9 cellular contexts compared by ENCODE assay signal in the genomic region with DNA sequence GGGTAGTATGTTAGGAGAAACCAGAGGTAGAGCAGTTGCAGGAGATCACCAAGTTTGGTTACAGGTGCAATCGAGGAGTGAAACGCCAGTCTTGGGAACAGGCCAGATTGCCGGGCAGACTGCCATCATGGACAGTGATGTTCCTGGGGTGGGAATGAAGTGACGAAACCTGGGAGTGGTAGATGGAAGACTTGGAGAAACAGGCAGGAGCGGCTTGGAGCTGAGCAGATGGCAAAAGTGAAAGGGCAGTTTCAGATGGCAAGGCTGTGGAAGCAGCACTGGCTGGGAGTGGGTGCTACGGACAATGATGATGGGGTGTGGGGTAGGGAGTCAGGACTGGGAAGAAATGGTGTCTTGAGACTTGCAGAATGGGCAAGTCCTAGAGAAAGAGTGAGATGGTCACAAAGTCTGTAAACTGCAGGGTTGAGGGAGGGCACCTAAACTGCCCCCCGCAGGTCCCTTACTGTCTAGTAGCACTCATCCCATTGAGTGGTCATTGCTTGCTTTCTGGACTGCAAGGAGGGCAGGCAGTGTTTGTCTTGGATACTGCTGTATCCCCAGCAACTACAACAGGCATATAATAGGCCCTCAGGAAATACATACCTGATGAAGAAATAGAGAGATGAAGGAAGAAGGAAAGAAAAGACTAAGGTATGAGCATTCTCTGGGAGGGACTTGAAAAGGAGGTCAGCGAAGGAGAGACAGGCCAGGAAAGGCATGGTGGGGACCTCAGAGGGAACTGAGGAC. TPM values are rescaled to one million over a fixed set of nuclear protein-coding genes. Genes with fewer than 3 reads are reported as not detected.
DNase-seq lines count a peak whose midpoint lies in the region; ATAC-seq and TF ChIP-seq lines count a peak whose summit lies in the region.
"Had no signal": no experiment of that assay in that cellular context is flagged by ENCODE, and none has a peak within 500 bp of the region (broad histone marks: within the 10 kb centered on the region; RNA-seq: fewer than 3 reads in every experiment).

No MANE protein-coding gene starts in this region.

- no peaks in the 10 kb centered on the region for H4K20me1 ChIP-seq in PC-3 (ENCODE audit: low read length)

- H3K36me3 ChIP-seq in PC-3 (ENCODE audit: low read depth, low read length) (no peaks in the 10 kb centered on the region), cardiac muscle cell (no peaks in the 10 kb centered on the region)

- DNase-seq in EH (ENCODE audit: low read depth) = peak; percentile 33
- DNase-seq in PC-3 = peak; percentile 85
- peak in 1 of 2 donors; percentile 45 for DNase-seq in cardiac muscle cell (ENCODE audit: low read depth in 1 of 2, low spot score in 1 of 2)
- peak; percentile 72 for DNase-seq in sciatic nerve (ENCODE audit: low spot score)
- no peak for DNase-seq in NOMO-1 (lab: John Stamatoyannopoulos, UW; ENCODE audit: unreplicated experiment in 2 of 2)
- DNase-seq in HK-2 (ENCODE audit: unreplicated experiment) = no peak
- DNase-seq: NCI-H510A had no signal

- H3K27ac ChIP-seq in PC-3 (ENCODE audit: low read length) (peak overlapping the region; percentile 58), cardiac muscle cell (peak overlapping the region; percentile 22)

- POLR2A ChIA-PET in PC-3 (lab: Charles Lee; ENCODE audit: unreplicated experiment) = no interaction called here

- no peaks in the 10 kb centered on the region for H3F3A ChIP-seq in PC-3 (ENCODE audit: low read length, unreplicated experiment)

- H3K79me2 ChIP-seq in PC-3 (ENCODE audit: low read length) = no peaks in the 10 kb centered on the region

- intact Hi-C loops in PC-3 (cut with micrococcal nuclease) = no loop called here
- intact Hi-C loops in sciatic nerve (cut with DNase I) = no loop called here

- no peaks in the 10 kb centered on the region for H3K9me3 ChIP-seq in PC-3 (ENCODE audit: low read length)
- no peaks in the 10 kb centered on the region for H3K9me3 ChIP-seq in cardiac muscle cell (ENCODE audit: low read depth)

- no peak overlapping the region for H2AFZ ChIP-seq in PC-3 (ENCODE audit: low read length)

- CTCF ChIA-PET in PC-3 (lab: Charles Lee) = no interaction called here

- no peak overlapping the region; the same call in 1 of the 2 replicates for H3K4me3 ChIP-seq in PC-3 (ENCODE audit: low read length)
- no peak overlapping the region for H3K4me3 ChIP-seq in cardiac muscle cell

- BruUV-seq in PC-3 (replicated peaks; lab: Mats Ljungman, UMichigan) = no TSS peak

- H3K27me3 ChIP-seq in PC-3 (ENCODE audit: low read length) (no peaks in the 10 kb centered on the region), cardiac muscle cell (no peaks in the 10 kb centered on the region)

- peak overlapping the region; percentile 50 for H3K4me2 ChIP-seq in PC-3 (ENCODE audit: low read length)

- H3K4me1 ChIP-seq in PC-3 (ENCODE audit: insufficient read depth, low read length) (peaks cover 37% of the 10 kb centered on the region), cardiac muscle cell (ENCODE audit: low read depth) (no peaks in the 10 kb centered on the region)

- no peaks in the 10 kb centered on the region for H3K9me2 ChIP-seq in PC-3 (replicated peaks; ENCODE audit: low read length)

- TF ChIP-seq CTCF in PC-3 (conservative IDR thresholded peaks at IDR 0.05; ENCODE audit: low read depth, low read length) (no peak), cardiac muscle cell (IDR thresholded peaks at IDR 0.05; ENCODE audit: low read depth, low read length) (no peak)

- no peak for ATAC-seq in PC-3
- peak; percentile 79 for ATAC-seq in sciatic nerve
- no peak for ATAC-seq in GM19397 (IDR thresholded peaks at IDR 0.05; ENCODE audit: unreplicated experiment)
- no peak for ATAC-seq in GM18502 (IDR thresholded peaks at IDR 0.05; ENCODE audit: poor library complexity, unreplicated experiment)

- H3K9ac ChIP-seq in PC-3 (ENCODE audit: low read length) = no peak overlapping the region

RNA-seq across cellular contexts. Expression of gene ULK2, which starts 29.5 kb away (rescaled TPM):
- 15.8 and 30.2 TPM in 2 replicates for total RNA-seq in PC-3 (2014; rRNA removed)
- total RNA-seq in cardiac muscle cell = 17.2 and 24.5 TPM in 2 replicates
- polyA plus RNA-seq in cardiac muscle cell = 13.3 and 20.3 TPM in 2 replicates
- total RNA-seq in sciatic nerve = 46.0 TPM

Comparison
In these comparisons a context has a peak if more than half of its experiments do, and no peak if none do; other contexts are left out.
1. DNase-seq: peak in EH (single experiment), PC-3 (single experiment) and sciatic nerve (single experiment); none in NOMO-1 (0 of 2) and HK-2 (single experiment).